Comparison of ENCODE assay signal across 19 cellular contexts in genomic region chr6:35154947-35155346, GRCh38. TPM values are rescaled to one million over a fixed set of nuclear protein-coding genes. Genes with fewer than 3 reads are reported as not detected.
A peak's percentile ranks its signal among the peaks of the same experiment; 100 is the strongest.
DNase-seq lines count a peak whose midpoint lies in the region; ATAC-seq, FAIRE-seq and TF ChIP-seq lines count a peak whose summit lies in the region.
"Had no signal": no experiment of that assay in that cellular context is flagged by ENCODE, and none has a peak within 500 bp of the region (broad histone marks: within the 10 kb centered on the region; RNA-seq: fewer than 3 reads in every experiment).

No MANE protein-coding gene starts in this region.

- H3F3A ChIP-seq in smooth muscle cell (ENCODE audit: low read depth): no peaks in the 10 kb centered on the region

- no peak overlapping the region for H3K4me3 Mint-ChIP-seq in stimulated activated memory B cell treated with anti-CD40 and anti-IgM and Interleukin-4, amounts not matched to agents 10 μg/mL and 1 μg/mL and 100 μg/mL, for 72 hours
- no peak overlapping the region for H3K4me3 Mint-ChIP-seq in CD8-positive, alpha-beta T cell
- H3K4me3 Mint-ChIP-seq: CD4-positive, alpha-beta memory T cell had no signal

- H3K27me3 Mint-ChIP-seq in stimulated activated memory B cell treated with anti-CD40 and anti-IgM and Interleukin-4, amounts not matched to agents 10 μg/mL and 1 μg/mL and 100 μg/mL, for 72 hours: no peaks in the 10 kb centered on the region
- H3K27me3 Mint-ChIP-seq in CD8-positive, alpha-beta T cell (ENCODE audit: low read depth): peaks cover 4% of the 10 kb centered on the region

- H2AFZ ChIP-seq in ACC112 (ENCODE audit: low read length, unreplicated experiment): no peak overlapping the region
- no peak overlapping the region for H2AFZ ChIP-seq in K562 (ENCODE audit: low read depth, low read length)
- no peak overlapping the region for H2AFZ ChIP-seq in smooth muscle cell (ENCODE audit: low read depth)
- H2AFZ ChIP-seq: GM23248 had no signal

- H3K36me3 ChIP-seq in ACC112 (ENCODE audit: insufficient read depth, low read length) (no peaks in the 10 kb centered on the region), adipocyte (ENCODE audit: control insufficient read depth, insufficient read depth, low read length, severe bottlenecking) (no peaks in the 10 kb centered on the region), K562 (ENCODE audit: control insufficient read depth, insufficient read depth, low read length) (no peaks in the 10 kb centered on the region), subcutaneous abdominal adipose tissue (ENCODE audit: control insufficient read depth in 5 of 5, insufficient read depth in 5 of 5, low read length in 5 of 5) (no peaks in the 10 kb centered on the region), smooth muscle cell (ENCODE audit: low read depth) (no peaks in the 10 kb centered on the region)
- H3K36me3 ChIP-seq in CD8-positive, alpha-beta T cell (ENCODE audit: insufficient read depth, low read length): no peaks in the 10 kb centered on the region

- H3K4me1 ChIP-seq in ACC112 (ENCODE audit: control insufficient read depth, insufficient read depth, low read length, unreplicated experiment): peaks cover 31% of the 10 kb centered on the region
- peaks cover 46% of the 10 kb centered on the region for H3K4me1 ChIP-seq in adipocyte (ENCODE audit: control insufficient read depth, insufficient read depth, low read length)
- no peaks in the 10 kb centered on the region for H3K4me1 ChIP-seq in K562 (replicated peaks in 1 of 2; ENCODE audit: control insufficient read depth in 2 of 2, insufficient read depth in 2 of 2, low read length in 2 of 2)
- H3K4me1 ChIP-seq in subcutaneous abdominal adipose tissue (ENCODE audit: control insufficient read depth in 5 of 5, insufficient read depth in 5 of 5, low read length in 5 of 5): peaks cover 0 to 9% (median 3%) of the 10 kb centered on the region in 5 donors
- H3K4me1 ChIP-seq in CD8-positive, alpha-beta T cell (ENCODE audit: insufficient read depth, low read length): no peaks in the 10 kb centered on the region
- no peaks in the 10 kb centered on the region for H3K4me1 ChIP-seq in smooth muscle cell (ENCODE audit: low read depth)

- FAIRE-seq in K562 (lab: Jason Lieb, UNC): no peak
- FAIRE-seq: A549, GM12892, H1 had no signal

- H3K9me3 ChIP-seq in adipocyte (ENCODE audit: control insufficient read depth, low read length) (no peaks in the 10 kb centered on the region), K562 (replicated peaks; ENCODE audit: control insufficient read depth, insufficient read depth, low read depth, low read length) (no peaks in the 10 kb centered on the region), subcutaneous abdominal adipose tissue (ENCODE audit: control insufficient read depth in 5 of 5, low read length in 5 of 5) (no peaks in the 10 kb centered on the region), smooth muscle cell (replicated peaks; ENCODE audit: low read depth) (no peaks in the 10 kb centered on the region)
- H3K9me3 ChIP-seq in CD8-positive, alpha-beta T cell (ENCODE audit: low read length): no peaks in the 10 kb centered on the region
- H3K9me3 ChIP-seq: A549, Caco-2 had no signal

- H3K4me3 ChIP-seq in ACC112 (ENCODE audit: low read depth, low read length) (no peak overlapping the region), adipocyte (ENCODE audit: low read length) (no peak overlapping the region), K562 (no peak overlapping the region), subcutaneous abdominal adipose tissue (ENCODE audit: low read depth in 1 of 5, low read length in 5 of 5) (no peak overlapping the region), smooth muscle cell (no peak overlapping the region)
- H3K4me3 ChIP-seq in CD8-positive, alpha-beta T cell (ENCODE audit: low read depth, low read length): no peak overlapping the region
- H3K4me3 ChIP-seq: A549, GM23248 had no signal

- H3K4me1 Mint-ChIP-seq in stimulated activated memory B cell treated with anti-CD40 and anti-IgM and Interleukin-4, amounts not matched to agents 10 μg/mL and 1 μg/mL and 100 μg/mL, for 72 hours: no peaks in the 10 kb centered on the region
- H3K4me1 Mint-ChIP-seq in CD8-positive, alpha-beta T cell (ENCODE audit: low read depth): no peaks in the 10 kb centered on the region
- H3K4me1 Mint-ChIP-seq: CD4-positive, alpha-beta memory T cell had no signal

- H3K9ac ChIP-seq in adipocyte (ENCODE audit: low read length) (peak overlapping the region; percentile 39), K562 (ENCODE audit: insufficient read depth in 1 of 2, low read depth in 2 of 2, low read length in 2 of 2) (no peak overlapping the region), subcutaneous abdominal adipose tissue (ENCODE audit: low read length in 5 of 5) (no peak overlapping the region), smooth muscle cell (ENCODE audit: low read depth) (no peak overlapping the region)
- H3K9ac ChIP-seq: GM23248 had no signal

- no peaks in the 10 kb centered on the region for H3K36me3 Mint-ChIP-seq in stimulated activated memory B cell treated with anti-CD40 and anti-IgM and Interleukin-4, amounts not matched to agents 10 μg/mL and 1 μg/mL and 100 μg/mL, for 72 hours
- no peaks in the 10 kb centered on the region for H3K36me3 Mint-ChIP-seq in CD8-positive, alpha-beta T cell
- H3K36me3 Mint-ChIP-seq: CD4-positive, alpha-beta memory T cell had no signal

- no peaks in the 10 kb centered on the region for H3K9me1 ChIP-seq in K562 (ENCODE audit: control insufficient read depth, insufficient read depth, low read length)

- no peak for TF ChIP-seq EP300 in K562 (IDR thresholded peaks at IDR 0.05; ENCODE audit: low read length)

- BruUV-seq in K562 (replicated peaks; lab: Mats Ljungman, UMichigan): no TSS peak

- no peak for TF ChIP-seq RAD21 in K562 (CRISPR knock-in tag; conservative IDR thresholded peaks at IDR 0.05 in 1 of 2, IDR thresholded peaks at IDR 0.05 in 1 of 2)

- no peak overlapping the region for H3K4me2 ChIP-seq in K562 (ENCODE audit: insufficient read depth, low read length)
- H3K4me2 ChIP-seq in smooth muscle cell: no peak overlapping the region
- H3K4me2 ChIP-seq: A549 had no signal

- WGBS in K562 (ENCODE audit: insufficient coverage, low coverage, missing lambda C conversion rate): 0% methylated on average over 1 of the region's 1 CpG
- WGBS in smooth muscle cell (ENCODE audit: low lambda C conversion rate): 94% methylated on average over 1 of the region's 1 CpG

- POLR2A ChIA-PET in K562 (lab: Yijun Ruan, JAX): interaction anchor here (1.7 kb wide), 1 partner anchor 24 kb away, joined by 4 read pairs; no protein-coding TSS in a partner anchor
- POLR2A ChIA-PET in CD8-positive, alpha-beta T cell (lab: Charles Lee): no interaction called here

- intact Hi-C loops in K562 (cut with micrococcal nuclease): no loop called here
- intact Hi-C loops in CD8-positive, alpha-beta T cell (cut with DNase I, micrococcal nuclease): no loop called here

- H3K27me3 ChIP-seq in ACC112 (ENCODE audit: insufficient read depth, low read length): no peaks in the 10 kb centered on the region
- H3K27me3 ChIP-seq in adipocyte (replicated peaks; ENCODE audit: control insufficient read depth, insufficient read depth, low read length): no peaks in the 10 kb centered on the region
- peaks cover 5 to 17% of the 10 kb centered on the region in 2 experiments; a peak in 3 of 5 replicates for H3K27me3 ChIP-seq in K562 (ENCODE audit: control insufficient read depth in 2 of 2, insufficient read depth in 2 of 2, low read length in 2 of 2)
- no peaks in the 10 kb centered on the region for H3K27me3 ChIP-seq in subcutaneous abdominal adipose tissue (ENCODE audit: control insufficient read depth in 5 of 5, insufficient read depth in 4 of 5, low read length in 5 of 5)
- no peaks in the 10 kb centered on the region for H3K27me3 ChIP-seq in CD8-positive, alpha-beta T cell (ENCODE audit: insufficient read depth, low read length)
- no peaks in the 10 kb centered on the region for H3K27me3 ChIP-seq in smooth muscle cell (ENCODE audit: low read depth)

- no peaks in the 10 kb centered on the region for H4K20me1 ChIP-seq in K562 (replicated peaks; ENCODE audit: control insufficient read depth, insufficient read depth, low read length)
- H4K20me1 ChIP-seq in smooth muscle cell (ENCODE audit: low read depth): no peaks in the 10 kb centered on the region

- H3K79me2 ChIP-seq in ACC112 (ENCODE audit: control insufficient read depth, insufficient read depth, low read length, unreplicated experiment) (no peaks in the 10 kb centered on the region), K562 (ENCODE audit: control insufficient read depth, insufficient read depth, low read length) (no peaks in the 10 kb centered on the region), smooth muscle cell (ENCODE audit: low read depth) (no peaks in the 10 kb centered on the region)

- CTCF ChIA-PET in K562 (lab: Yijun Ruan, JAX; ENCODE audit: low intra/inter-chr PET ratio): no interaction called here
- CTCF ChIA-PET in CD8-positive, alpha-beta T cell (lab: Charles Lee): no interaction called here

- H3K27ac Mint-ChIP-seq in stimulated activated memory B cell treated with anti-CD40 and anti-IgM and Interleukin-4, amounts not matched to agents 10 μg/mL and 1 μg/mL and 100 μg/mL, for 72 hours: no peak overlapping the region
- no peak overlapping the region for H3K27ac Mint-ChIP-seq in CD8-positive, alpha-beta T cell
- H3K27ac Mint-ChIP-seq: CD4-positive, alpha-beta memory T cell had no signal

- ATAC-seq in K562: no peak
- no peak for ATAC-seq in stimulated activated memory B cell treated with anti-CD40 and anti-IgM and Interleukin-4, amounts not matched to agents 10 μg/mL and 1 μg/mL and 100 μg/mL, for 72 hours
- ATAC-seq in CD8-positive, alpha-beta T cell: no peak
- ATAC-seq: A549 had no signal

- TF ChIP-seq POLR2A in K562 (conservative IDR thresholded peaks at IDR 0.05): no peak

- in situ Hi-C loops in K562 (cut with MboI): no loop called here

- H3K27ac ChIP-seq in ACC112 (ENCODE audit: low read depth, low read length): peak overlapping the region; percentile 17; the same call in 1 of the 2 replicates
- no peak overlapping the region for H3K27ac ChIP-seq in K562 (ENCODE audit: extremely low read depth, low read depth, low read length)
- H3K27ac ChIP-seq in subcutaneous abdominal adipose tissue (ENCODE audit: low read depth, low read length): peak overlapping the region; percentile 60
- no peak overlapping the region for H3K27ac ChIP-seq in CD8-positive, alpha-beta T cell (ENCODE audit: low read depth, low read length)
- no peak overlapping the region for H3K27ac ChIP-seq in smooth muscle cell (ENCODE audit: low read depth)
- H3K27ac ChIP-seq: A549, GM23248 had no signal

- DNase-seq in adipocyte (ENCODE audit: low read depth): no peak
- no peak for DNase-seq in K562 (ENCODE audit: extremely low read depth in 1 of 4, low spot score in 3 of 4)
- no peak for DNase-seq in CD8-positive, alpha-beta T cell
- DNase-seq in smooth muscle cell (lab: John Stamatoyannopoulos, UW; ENCODE audit: unreplicated experiment): no peak
- DNase-seq: 8988T; C1 segment of cervical spinal cord; Caco-2; CD4-positive, alpha-beta memory T cell; DMS153; DND-41; GM23248; H7; HCEC 1CT had no signal

- TF ChIP-seq CTCF in K562 (IDR thresholded peaks at IDR 0.05 in 2 of 3, conservative IDR thresholded peaks at IDR 0.05 in 1 of 3; ENCODE audit: insufficient read depth in 2 of 3, low read depth in 1 of 3, low read length in 3 of 3) (no peak), smooth muscle cell (IDR thresholded peaks at IDR 0.05; ENCODE audit: borderline replicate concordance, insufficient read depth, poor library complexity, severe bottlenecking) (no peak)
- TF ChIP-seq CTCF in CD8-positive, alpha-beta T cell (IDR thresholded peaks at IDR 0.05): no peak

- no peaks in the 10 kb centered on the region for H3K9me3 Mint-ChIP-seq in stimulated activated memory B cell treated with anti-CD40 and anti-IgM and Interleukin-4, amounts not matched to agents 10 μg/mL and 1 μg/mL and 100 μg/mL, for 72 hours
- H3K9me3 Mint-ChIP-seq in CD8-positive, alpha-beta T cell: no peaks in the 10 kb centered on the region

RNA-seq across cellular contexts. Expression of gene TCP11, which starts 13.8 kb away (rescaled TPM):
- total RNA-seq in K562 (2011; cell fraction: chromatin; rRNA removed; ENCODE audit: low replicate concordance): not detected in 2 replicates
- not detected in 2 replicates for total RNA-seq in K562 (2011; cell fraction: nucleolus; rRNA removed)
- not detected in 2 replicates for total RNA-seq in K562 (2011; cell fraction: nucleoplasm; rRNA removed)
- total RNA-seq in K562 (2014; rRNA removed) (not detected in 2 replicates), K562 (2014; rRNA removed; fragmentation: Illumina TruSeq; extraction: Trizol) (not detected in 2 replicates), K562 (2015; rRNA removed; fragmentation: Illumina TruSeq; extraction: Trizol) (not detected in 2 replicates), K562 (2021) (not detected in 2 replicates), smooth muscle cell (0.40 TPM in 1 of 2 replicates, not detected in the other)
- polyA plus RNA-seq in K562 (2011; rRNA removed) (not detected in 2 replicates), K562 (2014; fragmentation: Illumina TruSeq; extraction: Trizol) (not detected in 2 replicates), K562 (2014; fragmentation: Nextera tagmentation; extraction: Ambion mirVana) (not detected), K562 (2014; rRNA removed) (not detected in 2 replicates), smooth muscle cell (0.64 TPM in 1 of 2 replicates, not detected in the other)
- 0.15 TPM in 1 of 2 replicates, not detected in the other for polyA plus RNA-seq in K562 (2011; cell fraction: cytosol; rRNA removed)
- polyA plus RNA-seq in K562 (2011; cell fraction: nucleus; rRNA removed): not detected in 2 replicates
- polyA plus RNA-seq in K562 (2012): not detected in 2 replicates
- 0.18 TPM in 1 of 2 replicates, not detected in the other for polyA minus RNA-seq in K562 (2011; rRNA and poly(A)+ RNA removed)
- polyA minus RNA-seq in K562 (2011; cell fraction: cytosol; rRNA and poly(A)+ RNA removed): not detected in 2 replicates
- polyA minus RNA-seq in K562 (2011; cell fraction: nucleus; rRNA and poly(A)+ RNA removed): not detected in 2 replicates
- total RNA-seq in CD8-positive, alpha-beta T cell: not detected
- total RNA-seq: Caco-2; CD4-positive, alpha-beta memory T cell; GM23248; H1 had no signal
- polyA plus RNA-seq: CD4-positive, alpha-beta memory T cell; GM23248 had no signal

RNA-seq across cellular contexts. Expression of gene SCUBE3, which starts 58.8 kb away (rescaled TPM):
- not detected in 2 replicates for total RNA-seq in K562 (2011; cell fraction: chromatin; rRNA removed; ENCODE audit: low replicate concordance)
- total RNA-seq in K562 (2011; cell fraction: nucleolus; rRNA removed): not detected in 2 replicates
- total RNA-seq in K562 (2011; cell fraction: nucleoplasm; rRNA removed): not detected in 2 replicates
- total RNA-seq in K562 (2014; rRNA removed): not detected in 2 replicates
- total RNA-seq in K562 (2014; rRNA removed; fragmentation: Illumina TruSeq; extraction: Trizol): not detected in 2 replicates
- total RNA-seq in K562 (2015; rRNA removed; fragmentation: Illumina TruSeq; extraction: Trizol): not detected in 2 replicates
- total RNA-seq in K562 (2021): 0.02 TPM in 1 of 2 replicates, not detected in the other
- not detected in 2 replicates for polyA plus RNA-seq in K562 (2011; rRNA removed)
- not detected in 2 replicates for polyA plus RNA-seq in K562 (2011; cell fraction: cytosol; rRNA removed)
- not detected in 2 replicates for polyA plus RNA-seq in K562 (2011; cell fraction: nucleus; rRNA removed)
- 0.08 and 0.19 TPM in 2 replicates for polyA plus RNA-seq in K562 (2012)
- not detected in 2 replicates for polyA plus RNA-seq in K562 (2014; fragmentation: Illumina TruSeq; extraction: Trizol)
- under 1 TPM; 0.01 to 0.11 TPM for polyA plus RNA-seq in K562 (2014; fragmentation: Nextera tagmentation; extraction: Ambion mirVana)
- polyA plus RNA-seq in K562 (2014; rRNA removed): not detected in 2 replicates
- not detected in 2 replicates for polyA minus RNA-seq in K562 (2011; rRNA and poly(A)+ RNA removed)
- polyA minus RNA-seq in K562 (2011; cell fraction: cytosol; rRNA and poly(A)+ RNA removed): not detected in 2 replicates
- not detected in 2 replicates for polyA minus RNA-seq in K562 (2011; cell fraction: nucleus; rRNA and poly(A)+ RNA removed)
- total RNA-seq in CD8-positive, alpha-beta T cell: not detected
- total RNA-seq in smooth muscle cell: 11.8 and 14.6 TPM in 2 replicates
- 15.7 and 18.0 TPM in 2 replicates for polyA plus RNA-seq in smooth muscle cell
- total RNA-seq: CD4-positive, alpha-beta memory T cell had no signal

Comparison
In these comparisons a context has a peak if more than half of its experiments do, and no peak if none do; other contexts are left out.
1. H3K27ac ChIP-seq: peak in ACC112 (single experiment) and subcutaneous abdominal adipose tissue (single experiment); none in K562 (single experiment), CD8-positive, alpha-beta T cell (single experiment) and smooth muscle cell (single experiment).
2. RNA of gene SCUBE3, which starts 58.8 kb away (total RNA-seq): 11.8 to 14.6 TPM in smooth muscle cell; not detected in CD8-positive, alpha-beta T cell and 0.02 TPM in K562; every median in the first group is over 10 times any median in the second.